8 cellular contexts compared by ENCODE assay signal in genomic region chr19:38898788-38899446, GRCh38. TPM values are rescaled to one million over a fixed set of nuclear protein-coding genes. Genes with fewer than 3 reads are reported as not detected.
DNase-seq lines count a peak whose midpoint lies in the region; ATAC-seq and TF ChIP-seq lines count a peak whose summit lies in the region.

No MANE protein-coding gene starts in this region.

- H3K9me3 ChIP-seq in iPS-18c (ENCODE audit: control insufficient read depth, insufficient read depth, low read length) = no peaks in the 10 kb centered on the region

- WGBS in adipose tissue, 3 donors = 7 to 8% (median 7%) methylated on average over 23 to 25 of the region's 25 CpGs

- H3K4me3 ChIP-seq in HL-60 (replicated peaks; ENCODE audit: insufficient read depth, low read length) = peak overlapping the region; percentile 98
- peak overlapping the region; percentile 69 for H3K4me3 ChIP-seq in iPS-18c (ENCODE audit: insufficient read depth, low read depth, low read length)

- ATAC-seq in GM19035 (IDR thresholded peaks at IDR 0.05; ENCODE audit: unreplicated experiment) = no peak

- TF ChIP-seq CTCF in HL-60 (IDR thresholded peaks at IDR 0.05; ENCODE audit: insufficient read depth, low read length) = no peak

- no peaks in the 10 kb centered on the region for H3K27me3 ChIP-seq in HL-60 (ENCODE audit: insufficient read depth, poor library complexity, severe bottlenecking)

- H3K27ac ChIP-seq in HL-60 (replicated peaks) (peak overlapping the region; percentile 61), adipose tissue (ENCODE audit: low read depth, low read length) (peak overlapping the region; percentile 4)

- peak; percentile 38 for DNase-seq in AG20443 (ENCODE audit: low spot score)
- DNase-seq in HL-60 (ENCODE audit: low read depth in 1 of 2, low spot score in 1 of 2) = peak in 1 of 2 experiments; percentile 2
- peak; percentile 15 for DNase-seq in stimulated activated CD8-positive, alpha-beta memory T cell treated with anti-CD3 and anti-CD28 coated beads, Interleukin-4, amount 100 ng/mL, for 24 hours (ENCODE audit: low read depth)
- no peak for DNase-seq in NCI-H1436 (lab: John Stamatoyannopoulos, UW)
- DNase-seq in NCI-H1092 treated with DMSO at 0.1 percent for 48 hours (lab: John Stamatoyannopoulos, UW) = no peak

RNA-seq across cellular contexts. Expression of gene SIRT2, which starts 0.5 kb away (rescaled TPM):
- polyA plus RNA-seq in adipose tissue = 10 to 100 TPM; 27.9 to 79.1 (median 61.5) TPM

RNA-seq across cellular contexts. Expression of gene NFKBIB, which starts 0.9 kb away (rescaled TPM):
- 10 to 100 TPM; 17.5 to 38.2 (median 24.7) TPM for polyA plus RNA-seq in adipose tissue

RNA-seq across cellular contexts. Expression of gene CCER2, which starts 13.1 kb away (rescaled TPM):
- polyA plus RNA-seq in adipose tissue = under 1 TPM; 0.18 to 0.56 (median 0.40) TPM

RNA-seq across cellular contexts. Expression of gene RINL, which starts 20.8 kb away (rescaled TPM):
- polyA plus RNA-seq in adipose tissue = 10 to 100 TPM in 2 of 3 donors, 1 to 10 TPM in 1; 7.2 to 19.3 (median 13.5) TPM

RNA-seq across cellular contexts. Expression of gene SARS2, which starts 31.6 kb away (rescaled TPM):
- 10 to 100 TPM; 21.2 to 27.0 (median 23.4) TPM for polyA plus RNA-seq in adipose tissue

Comparison
In these comparisons a context has a peak if more than half of its experiments do, and no peak if none do; other contexts are left out.
1. DNase-seq: peak in AG20443 (single experiment) and stimulated activated CD8-positive, alpha-beta memory T cell treated with anti-CD3 and anti-CD28 coated beads, Interleukin-4, amount 100 ng/mL, for 24 hours (single experiment); none in NCI-H1436 (single experiment) and NCI-H1092 treated with DMSO at 0.1 percent for 48 hours (single experiment).